ENCODE assay signal across 1 cellular context in genomic region chr22:29031236-29031982, GRCh38.
TF ChIP-seq lines count a peak whose summit lies in the region.

No MANE protein-coding gene starts in this region.

TF ChIP-seq in K562, 482 proteins besides CTCF, POLR2A, EP300 and RAD21 (continued from another document and continues in another):
- TF ChIP-seq ARID3A (IDR thresholded peaks at IDR 0.05; ENCODE audit: borderline replicate concordance, low read depth, low read length), result no peak
- no peak for TF ChIP-seq TEAD2 (tag; IDR thresholded peaks at IDR 0.05)
- 0 out of 2 replicates have a peak, but pooled peaks have one; percentile 21 for TF ChIP-seq HDAC2 (IDR thresholded peaks at IDR 0.05)
- TF ChIP-seq ZNF224 (CRISPR knock-in tag; IDR thresholded peaks at IDR 0.05), result no peak
- peak; percentile 57; the same call in 1 of the 2 replicates for TF ChIP-seq SMARCC2 (IDR thresholded peaks at IDR 0.05; ENCODE audit: low read depth)
- 0 out of 2 replicates have a peak, but pooled peaks have one; percentile 47 for TF ChIP-seq MTA3 (IDR thresholded peaks at IDR 0.05; ENCODE audit: borderline replicate concordance)
- no peak for TF ChIP-seq ZNF79 (CRISPR knock-in tag; IDR thresholded peaks at IDR 0.05; ENCODE audit: low read depth)
- no peak for TF ChIP-seq MAX (CRISPR knock-in tag; IDR thresholded peaks at IDR 0.05)
- TF ChIP-seq ZNF24 (IDR thresholded peaks at IDR 0.05), result no peak
- TF ChIP-seq FOXK2 (conservative IDR thresholded peaks at IDR 0.05 in 1 of 2, IDR thresholded peaks at IDR 0.05 in 1 of 2; ENCODE audit: low read depth in 2 of 2), result no peak
- TF ChIP-seq ARID3B (CRISPR knock-in tag; IDR thresholded peaks at IDR 0.05; ENCODE audit: borderline replicate concordance), result no peak
- no peak for TF ChIP-seq CREB1 (IDR thresholded peaks at IDR 0.05)
- TF ChIP-seq CREB1 (CRISPR knock-in tag; IDR thresholded peaks at IDR 0.05), result no peak
- no peak for TF ChIP-seq ZNF699 (CRISPR knock-in tag; IDR thresholded peaks at IDR 0.05; ENCODE audit: insufficient replicate concordance)
- TF ChIP-seq BRD4 (IDR thresholded peaks at IDR 0.05), result 0 out of 2 replicates have a peak, but pooled peaks have one; percentile 25
- no peak for TF ChIP-seq ZNF212 (CRISPR knock-in tag; IDR thresholded peaks at IDR 0.05)
- peak; percentile 76 for TF ChIP-seq MGA (IDR thresholded peaks at IDR 0.05)
- no peak for TF ChIP-seq DLX4 (CRISPR knock-in tag; IDR thresholded peaks at IDR 0.05)
- TF ChIP-seq MIER1 (IDR thresholded peaks at IDR 0.05; ENCODE audit: low read depth), result no peak
- peak; percentile 80; the same call in 1 of the 2 replicates for TF ChIP-seq GATAD2A (IDR thresholded peaks at IDR 0.05)
- TF ChIP-seq ATF1 (CRISPR knock-in tag; IDR thresholded peaks at IDR 0.05), result no peak
- TF ChIP-seq ATF1 (tag; IDR thresholded peaks at IDR 0.05), result peak; percentile 24; the same call in 1 of the 2 replicates
- no peak for TF ChIP-seq ZBTB33 (CRISPR knock-in tag; IDR thresholded peaks at IDR 0.05)
- TF ChIP-seq HDAC8 (tag; IDR thresholded peaks at IDR 0.05), result no peak
- peak; percentile 50; the same call in 1 of the 2 replicates for TF ChIP-seq HMBOX1 (IDR thresholded peaks at IDR 0.05)
- TF ChIP-seq L3MBTL2 (IDR thresholded peaks at IDR 0.05), result peak; percentile 73
- TF ChIP-seq ZNF561 (CRISPR knock-in tag; conservative IDR thresholded peaks at IDR 0.05), result no peak
- TF ChIP-seq RAD51 (IDR thresholded peaks at IDR 0.05; ENCODE audit: borderline replicate concordance, low read depth), result no peak
- peak; percentile 95 for TF ChIP-seq JUND (IDR thresholded peaks at IDR 0.05; ENCODE audit: borderline replicate concordance, low read depth, low read length)
- peak; percentile 95; the same call in 2 of the 3 replicates for TF ChIP-seq JUND (tag; IDR thresholded peaks at IDR 0.05; ENCODE audit: borderline replicate concordance, low read depth, low read length)
- no peak for TF ChIP-seq ZNF3 (CRISPR knock-in tag; IDR thresholded peaks at IDR 0.05)
- no peak for TF ChIP-seq ZNF655 (CRISPR knock-in tag; IDR thresholded peaks at IDR 0.05)
- no peak for TF ChIP-seq PHB (CRISPR knock-in tag; IDR thresholded peaks at IDR 0.05)
- TF ChIP-seq PKNOX1 (IDR thresholded peaks at IDR 0.05), result no peak
- 0 out of 2 replicates have a peak, but pooled peaks have one; percentile 12 for TF ChIP-seq DMBX1 (CRISPR knock-in tag; IDR thresholded peaks at IDR 0.05; ENCODE audit: borderline replicate concordance)
- TF ChIP-seq ZNF316 (IDR thresholded peaks at IDR 0.05), result peak; percentile 85
- no peak for TF ChIP-seq ZZZ3 (IDR thresholded peaks at IDR 0.05)
